Comparison of ENCODE assay signal across 18 cellular contexts in the genomic region with DNA sequence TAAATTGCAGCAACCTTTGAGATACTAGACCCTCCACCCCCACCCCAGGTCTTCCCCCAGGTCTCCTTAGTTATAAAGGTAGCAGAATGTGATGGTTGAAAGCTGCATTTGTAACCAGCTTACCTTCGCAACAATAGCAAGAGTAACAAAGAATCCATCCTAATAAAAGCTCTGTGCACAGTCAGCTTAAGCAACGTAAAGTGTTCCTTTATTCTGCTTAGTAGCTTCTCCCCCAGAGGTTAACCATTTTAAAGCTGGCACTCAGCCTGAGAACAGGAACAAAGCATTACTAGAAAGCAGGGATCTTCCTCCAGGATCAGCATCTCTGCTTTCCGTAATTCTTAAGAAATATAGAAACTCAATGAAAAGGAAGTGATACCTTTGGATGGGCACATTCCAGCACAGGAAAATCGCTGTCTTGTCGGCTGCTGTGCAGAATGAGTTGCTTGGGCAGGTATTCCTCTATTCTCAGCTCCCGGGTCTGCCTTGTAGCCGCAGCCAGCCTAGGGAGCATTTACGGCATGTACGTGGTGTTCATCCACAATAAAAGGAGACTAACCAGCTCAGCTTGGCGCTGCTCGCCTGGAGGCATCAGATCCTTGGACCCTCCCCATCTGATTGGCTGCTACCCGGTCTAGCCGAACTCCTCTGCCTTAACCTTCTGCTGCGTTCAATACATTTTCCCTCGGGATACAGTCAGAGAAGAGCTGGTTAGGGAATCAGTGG.
DNase-seq lines count a peak whose midpoint lies in the region; ATAC-seq and TF ChIP-seq lines count a peak whose summit lies in the region.
"Had no signal": no experiment of that assay in that cellular context is flagged by ENCODE, and none has a peak within 500 bp of the region (broad histone marks: within the 10 kb centered on the region; RNA-seq: fewer than 3 reads in every experiment).

No MANE protein-coding gene starts in this region.

- H3K4me3 Mint-ChIP-seq in brain (peak overlapping the region; percentile 68 to 79 (median 78)), mesothelial cell of epicardium (peak overlapping the region; percentile 8)
- H3K4me3 Mint-ChIP-seq: activated CD4-positive, alpha-beta memory T cell treated with anti-CD3 and anti-CD28 coated beads for 36 hours; HFFc6; naive thymus-derived CD8-positive, alpha-beta T cell; T-cell had no signal

- peaks cover 9% of the 10 kb centered on the region for H3K27me3 Mint-ChIP-seq in brain
- peaks cover 6% of the 10 kb centered on the region for H3K27me3 Mint-ChIP-seq in mesothelial cell of epicardium (ENCODE audit: low read depth)

- H3K4me1 Mint-ChIP-seq in brain (peaks cover 58% of the 10 kb centered on the region), mesothelial cell of epicardium (peaks cover 35% of the 10 kb centered on the region)
- H3K4me1 Mint-ChIP-seq: naive thymus-derived CD8-positive, alpha-beta T cell; T-cell had no signal

- H3K36me3 Mint-ChIP-seq in brain (no peaks in the 10 kb centered on the region), mesothelial cell of epicardium (peaks cover 4% of the 10 kb centered on the region)
- H3K36me3 Mint-ChIP-seq: activated CD4-positive, alpha-beta memory T cell treated with anti-CD3 and anti-CD28 coated beads for 36 hours; naive thymus-derived CD8-positive, alpha-beta T cell; T-cell had no signal

- H3K9me3 Mint-ChIP-seq in brain (peaks cover 0 to 15% (median 4%) of the 10 kb centered on the region in 5 experiments), mesothelial cell of epicardium (peaks cover 15% of the 10 kb centered on the region)
- H3K9me3 Mint-ChIP-seq: activated CD4-positive, alpha-beta memory T cell treated with anti-CD3 and anti-CD28 coated beads for 36 hours; HFFc6 had no signal

- ATAC-seq in HG03469 (IDR thresholded peaks at IDR 0.05; ENCODE audit: unreplicated experiment), result no peak
- ATAC-seq: naive thymus-derived CD8-positive, alpha-beta T cell; T-cell had no signal

- peak; percentile 63 for DNase-seq in NCI-H82 (lab: John Stamatoyannopoulos, UW)
- DNase-seq in NCI-H82 treated with DMSO at 0.1 percent for 48 hours (lab: John Stamatoyannopoulos, UW; ENCODE audit: unreplicated experiment), result no peak
- DNase-seq in mesothelial cell of epicardium (ENCODE audit: low spot score in 2 of 2, unreplicated experiment in 2 of 2), result no peak
- DNase-seq in superior temporal gyrus (ENCODE audit: extremely low spot score), result peak; percentile 29
- DNase-seq in T1000 (lab: John Stamatoyannopoulos, UW), result no peak
- DNase-seq in NCI-H345 (lab: John Stamatoyannopoulos, UW), result no peak
- DNase-seq: activated CD4-positive, alpha-beta memory T cell treated with anti-CD3 and anti-CD28 coated beads for 36 hours; activated naive CD4-positive, alpha-beta T cell treated with Interleukin-2 at 50 U/mL for 16 hours; activated T-cell treated with anti-CD3 and anti-CD28 coated beads for 4 hours; DMS153; HFFc6; kidney; naive thymus-derived CD8-positive, alpha-beta T cell; NCI-H187; NCI-H510A treated with DMSO at 0.1 percent for 48 hours; T-cell had no signal

- H3K27ac Mint-ChIP-seq in brain (peak overlapping the region; percentile 57 to 98 (median 89)), mesothelial cell of epicardium (no peak overlapping the region)
- H3K27ac Mint-ChIP-seq: activated CD4-positive, alpha-beta memory T cell treated with anti-CD3 and anti-CD28 coated beads for 36 hours; HFFc6; naive thymus-derived CD8-positive, alpha-beta T cell; T-cell had no signal

- no peak for TF ChIP-seq CTCF in brain (conservative IDR thresholded peaks at IDR 0.05)
- no peak for TF ChIP-seq CTCF in mesothelial cell of epicardium (IDR thresholded peaks at IDR 0.05; ENCODE audit: unreplicated experiment)

Comparison
In these comparisons a context has a peak if more than half of its experiments do, and no peak if none do; other contexts are left out.
1. DNase-seq: peak in NCI-H82 (single experiment) and superior temporal gyrus (single experiment); none in NCI-H82 treated with DMSO at 0.1 percent for 48 hours (single experiment), mesothelial cell of epicardium (0 of 2), T1000 (single experiment) and NCI-H345 (single experiment).